11 cellular contexts compared by ENCODE assay signal in genomic region chr1:179190861-179191260, GRCh38. TPM values are rescaled to one million over a fixed set of nuclear protein-coding genes. Genes with fewer than 3 reads are reported as not detected.
A peak's percentile ranks its signal among the peaks of the same experiment; 100 is the strongest.
DNase-seq lines count a peak whose midpoint lies in the region; ATAC-seq and TF ChIP-seq lines count a peak whose summit lies in the region.
"Had no signal": no experiment of that assay in that cellular context is flagged by ENCODE, and none has a peak within 500 bp of the region (broad histone marks: within the 10 kb centered on the region; RNA-seq: fewer than 3 reads in every experiment).

No MANE protein-coding gene starts in this region.

- intact Hi-C loops in activated CD8-positive, alpha-beta T cell treated with anti-CD3 and anti-CD28 coated beads for 36 hours (cut with micrococcal nuclease) = loop anchor here (5.0 kb wide), 1 partner anchor 69 kb away; no protein-coding TSS in a partner anchor

- peaks cover 0 to 4% of the 10 kb centered on the region in 2 donors for H3K4me1 ChIP-seq in right atrium auricular region
- peaks cover 0 to 5% of the 10 kb centered on the region in 2 donors for H3K4me1 ChIP-seq in thoracic aorta (ENCODE audit: control insufficient read depth in 1 of 2, low read depth in 2 of 2)

- no peaks in the 10 kb centered on the region for H3K9me3 ChIP-seq in right atrium auricular region
- no peaks in the 10 kb centered on the region for H3K9me3 ChIP-seq in thoracic aorta

- peak overlapping the region; percentile 15 for H3K27ac Mint-ChIP-seq in activated CD8-positive, alpha-beta T cell treated with anti-CD3 and anti-CD28 coated beads, Interleukin-2, amount 10 ng/mL, durations not matched to agents 7 days and 5 days
- no peak overlapping the region for H3K27ac Mint-ChIP-seq in activated CD8-positive, alpha-beta T cell treated with anti-CD3 and anti-CD28 coated beads for 36 hours
- H3K27ac Mint-ChIP-seq in activated T-helper 17 cell treated with anti-CD3 and anti-CD28 coated beads, Interleukin-2, amount 50 U/mL, for 72 hours = peak overlapping the region; percentile 73

- DNase-seq in activated CD8-positive, alpha-beta T cell treated with anti-CD3 and anti-CD28 coated beads, Interleukin-2, amount 10 ng/mL, durations not matched to agents 7 days and 5 days = no peak
- no peak for DNase-seq in activated CD8-positive, alpha-beta T cell treated with anti-CD3 and anti-CD28 coated beads for 36 hours
- DNase-seq in right atrium auricular region (ENCODE audit: low spot score) = no peak
- no peak for DNase-seq in thoracic aorta (ENCODE audit: low spot score)
- DNase-seq in H4 (ENCODE audit: low spot score) = no peak
- DNase-seq in kidney tubule cell (ENCODE audit: low spot score) = no peak
- DNase-seq: NCI-H1436; NK-92 treated with Interleukin-12 subunit alpha and Interleukin-12 subunit beta, amount 100 ng/mL, for 24 hours; stimulated activated naive CD4-positive, alpha-beta T cell had no signal

- no peak overlapping the region for H3K4me3 ChIP-seq in right atrium auricular region
- peak overlapping the region; percentile 19 for H3K4me3 ChIP-seq in thoracic aorta

- peaks cover 9% of the 10 kb centered on the region for H3K36me3 Mint-ChIP-seq in activated CD8-positive, alpha-beta T cell treated with anti-CD3 and anti-CD28 coated beads, Interleukin-2, amount 10 ng/mL, durations not matched to agents 7 days and 5 days (ENCODE audit: low read depth)
- H3K36me3 Mint-ChIP-seq in activated CD8-positive, alpha-beta T cell treated with anti-CD3 and anti-CD28 coated beads for 36 hours (ENCODE audit: low read depth) = peaks cover 2% of the 10 kb centered on the region
- H3K36me3 Mint-ChIP-seq in activated T-helper 17 cell treated with anti-CD3 and anti-CD28 coated beads, Interleukin-2, amount 50 U/mL, for 72 hours (ENCODE audit: low read depth) = no peaks in the 10 kb centered on the region

- TF ChIP-seq CTCF in activated CD8-positive, alpha-beta T cell treated with anti-CD3 and anti-CD28 coated beads for 36 hours (IDR thresholded peaks at IDR 0.05) = no peak
- TF ChIP-seq CTCF in right atrium auricular region (IDR thresholded peaks at IDR 0.05) = no peak
- TF ChIP-seq CTCF in thoracic aorta (IDR thresholded peaks at IDR 0.05) = no peak

- POLR2A ChIA-PET in activated CD8-positive, alpha-beta T cell treated with anti-CD3 and anti-CD28 coated beads, Interleukin-2, amount 10 ng/mL, durations not matched to agents 7 days and 5 days (lab: Charles Lee) = no interaction called here
- POLR2A ChIA-PET in activated CD8-positive, alpha-beta T cell treated with anti-CD3 and anti-CD28 coated beads for 36 hours (lab: Charles Lee) = interaction anchor here (0.8 kb wide), 1 partner anchor 12 kb away, joined by 3 read pairs; no protein-coding TSS in a partner anchor

- H3K36me3 ChIP-seq in right atrium auricular region = no peaks in the 10 kb centered on the region
- no peaks in the 10 kb centered on the region for H3K36me3 ChIP-seq in thoracic aorta

- H3K4me1 Mint-ChIP-seq in activated CD8-positive, alpha-beta T cell treated with anti-CD3 and anti-CD28 coated beads, Interleukin-2, amount 10 ng/mL, durations not matched to agents 7 days and 5 days (ENCODE audit: low read depth) = peaks cover 7% of the 10 kb centered on the region
- H3K4me1 Mint-ChIP-seq in activated CD8-positive, alpha-beta T cell treated with anti-CD3 and anti-CD28 coated beads for 36 hours (ENCODE audit: low read depth) = peaks cover 25% of the 10 kb centered on the region
- H3K4me1 Mint-ChIP-seq in activated T-helper 17 cell treated with anti-CD3 and anti-CD28 coated beads, Interleukin-2, amount 50 U/mL, for 72 hours = no peaks in the 10 kb centered on the region

- CTCF ChIA-PET in activated CD8-positive, alpha-beta T cell treated with anti-CD3 and anti-CD28 coated beads, Interleukin-2, amount 10 ng/mL, durations not matched to agents 7 days and 5 days (lab: Charles Lee) = interaction anchor here (0.8 kb wide), 1 partner anchor 9 kb away, joined by 3 read pairs; no protein-coding TSS in a partner anchor
- CTCF ChIA-PET in activated CD8-positive, alpha-beta T cell treated with anti-CD3 and anti-CD28 coated beads for 36 hours (lab: Charles Lee) = no interaction called here

- no peaks in the 10 kb centered on the region for H3K27me3 Mint-ChIP-seq in activated CD8-positive, alpha-beta T cell treated with anti-CD3 and anti-CD28 coated beads, Interleukin-2, amount 10 ng/mL, durations not matched to agents 7 days and 5 days (ENCODE audit: low read depth)
- no peaks in the 10 kb centered on the region for H3K27me3 Mint-ChIP-seq in activated CD8-positive, alpha-beta T cell treated with anti-CD3 and anti-CD28 coated beads for 36 hours
- no peaks in the 10 kb centered on the region for H3K27me3 Mint-ChIP-seq in activated T-helper 17 cell treated with anti-CD3 and anti-CD28 coated beads, Interleukin-2, amount 50 U/mL, for 72 hours

- no peak for ATAC-seq in activated CD8-positive, alpha-beta T cell treated with anti-CD3 and anti-CD28 coated beads, Interleukin-2, amount 10 ng/mL, durations not matched to agents 7 days and 5 days
- ATAC-seq in activated CD8-positive, alpha-beta T cell treated with anti-CD3 and anti-CD28 coated beads for 36 hours = no peak
- ATAC-seq in activated T-helper 17 cell treated with anti-CD3 and anti-CD28 coated beads, Interleukin-2, amount 50 U/mL, for 72 hours (replicated peaks) = peak; percentile 64
- peak; percentile 67 for ATAC-seq in thoracic aorta (ENCODE audit: insufficient number of reproducible peaks, low FRiP score, low read depth)
- no peak for ATAC-seq in GM18858 (IDR thresholded peaks at IDR 0.05; ENCODE audit: unreplicated experiment)

- H3K4me3 Mint-ChIP-seq in activated CD8-positive, alpha-beta T cell treated with anti-CD3 and anti-CD28 coated beads, Interleukin-2, amount 10 ng/mL, durations not matched to agents 7 days and 5 days = no peak overlapping the region
- H3K4me3 Mint-ChIP-seq in activated CD8-positive, alpha-beta T cell treated with anti-CD3 and anti-CD28 coated beads for 36 hours = no peak overlapping the region
- peak overlapping the region; percentile 44 for H3K4me3 Mint-ChIP-seq in activated T-helper 17 cell treated with anti-CD3 and anti-CD28 coated beads, Interleukin-2, amount 50 U/mL, for 72 hours

- H3K9me3 Mint-ChIP-seq in activated CD8-positive, alpha-beta T cell treated with anti-CD3 and anti-CD28 coated beads, Interleukin-2, amount 10 ng/mL, durations not matched to agents 7 days and 5 days (ENCODE audit: insufficient read depth) = no peaks in the 10 kb centered on the region
- no peaks in the 10 kb centered on the region for H3K9me3 Mint-ChIP-seq in activated CD8-positive, alpha-beta T cell treated with anti-CD3 and anti-CD28 coated beads for 36 hours
- H3K9me3 Mint-ChIP-seq in activated T-helper 17 cell treated with anti-CD3 and anti-CD28 coated beads, Interleukin-2, amount 50 U/mL, for 72 hours = no peaks in the 10 kb centered on the region

- H3K27me3 ChIP-seq in right atrium auricular region = no peaks in the 10 kb centered on the region
- H3K27me3 ChIP-seq in thoracic aorta (replicated peaks; ENCODE audit: insufficient read depth) = no peaks in the 10 kb centered on the region

- H3K27ac ChIP-seq in right atrium auricular region (peak overlapping the region; percentile 23 to 62), thoracic aorta (peak overlapping the region in 1 of 2 donors; percentile 10)

RNA-seq across cellular contexts. Expression of gene ABL2, which starts 38.6 kb away (rescaled TPM):
- 1 to 10 TPM; 6.3 to 7.5 TPM for total RNA-seq in activated CD8-positive, alpha-beta T cell treated with anti-CD3 and anti-CD28 coated beads, Interleukin-2, amount 10 ng/mL, durations not matched to agents 7 days and 5 days
- total RNA-seq in activated CD8-positive, alpha-beta T cell treated with anti-CD3 and anti-CD28 coated beads for 36 hours = 1 to 10 TPM; 8.2 to 8.4 TPM
- total RNA-seq in activated T-helper 17 cell treated with anti-CD3 and anti-CD28 coated beads, Interleukin-2, amount 50 U/mL, for 72 hours = 1 to 10 TPM; 5.2 to 8.2 TPM
- total RNA-seq in right atrium auricular region (10 to 100 TPM in 1 of 2 donors, 1 to 10 TPM in 1; 6.3 to 12.1 TPM), thoracic aorta (10 to 100 TPM; 23.6 to 62.4 TPM)
- 9.2 and 12.8 TPM in 2 replicates for total RNA-seq in H4 (2014; rRNA removed; shearing (Covaris generic))

Comparison
In these comparisons a context has a peak if more than half of its experiments do, and no peak if none do; other contexts are left out.
1. ATAC-seq: peak in activated T-helper 17 cell treated with anti-CD3 and anti-CD28 coated beads, Interleukin-2, amount 50 U/mL, for 72 hours (single experiment) and thoracic aorta (single experiment); none in activated CD8-positive, alpha-beta T cell treated with anti-CD3 and anti-CD28 coated beads, Interleukin-2, amount 10 ng/mL, durations not matched to agents 7 days and 5 days (single experiment), activated CD8-positive, alpha-beta T cell treated with anti-CD3 and anti-CD28 coated beads for 36 hours (single experiment) and GM18858 (single experiment).